Comparison of ENCODE assay signal across 25 cellular contexts in the genomic region with DNA sequence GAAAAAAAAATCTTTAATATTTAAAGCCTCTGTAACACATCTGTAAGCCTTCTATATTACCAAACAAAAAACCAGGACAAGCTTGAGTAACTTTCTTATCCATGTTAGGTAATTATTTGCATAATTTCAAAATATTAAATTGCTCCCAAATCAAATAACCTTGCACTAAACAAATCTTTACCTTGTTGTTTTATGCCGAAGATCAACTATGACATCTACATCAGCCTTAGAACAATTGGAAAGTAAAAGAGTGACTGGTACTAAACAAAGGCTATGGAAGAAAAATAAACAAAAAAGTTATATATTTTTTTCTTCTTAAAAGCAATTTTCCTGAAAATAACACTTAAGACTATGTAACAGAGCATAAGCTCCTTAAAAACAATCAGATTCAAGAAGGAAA.
"Had no signal": no experiment of that assay in that cellular context is flagged by ENCODE, and none has a peak within 500 bp of the region (broad histone marks: within the 10 kb centered on the region; RNA-seq: fewer than 3 reads in every experiment).

No MANE protein-coding gene starts in this region.

- H3K27me3 ChIP-seq: colonic mucosa, dorsolateral prefrontal cortex, esophagus muscularis mucosa, esophagus squamous epithelium, foreskin keratinocyte, gastrocnemius medialis, gastroesophageal sphincter, heart left ventricle, heart right ventricle had no signal

- H3K27ac ChIP-seq: colonic mucosa, coronary artery, dorsolateral prefrontal cortex, epithelial cell of prostate, esophagus muscularis mucosa, esophagus squamous epithelium, foreskin keratinocyte, gastrocnemius medialis, gastroesophageal sphincter, heart left ventricle, heart right ventricle had no signal

- H3K4me3 ChIP-seq: colonic mucosa, coronary artery, dorsolateral prefrontal cortex, esophagus muscularis mucosa, esophagus squamous epithelium, gastrocnemius medialis, gastroesophageal sphincter, heart left ventricle, heart right ventricle had no signal

- FAIRE-seq: endothelial cell of umbilical vein had no signal

- H3K36me3 ChIP-seq: colonic mucosa had no signal

- H3K4me1 ChIP-seq: colonic mucosa, esophagus muscularis mucosa, esophagus squamous epithelium, foreskin keratinocyte, gastrocnemius medialis, gastroesophageal sphincter, heart left ventricle, heart right ventricle had no signal

- ATAC-seq: effector memory CD8-positive, alpha-beta T cell; esophagus mucosa; foreskin keratinocyte; gastrocnemius medialis; gastroesophageal sphincter; heart left ventricle; heart right ventricle had no signal

- H3K9me3 ChIP-seq: colonic mucosa, esophagus muscularis mucosa, esophagus squamous epithelium, gastrocnemius medialis, gastroesophageal sphincter, heart left ventricle, heart right ventricle had no signal

- DNase-seq: colonic mucosa; cortex of kidney; dermis blood vessel endothelial cell; dorsolateral prefrontal cortex; effector CD4-positive, alpha-beta T cell; effector CD8-positive, alpha-beta T cell; effector memory CD4-positive, alpha-beta T cell; effector memory CD8-positive, alpha-beta T cell; endodermal cell; erythroblast; esophagus squamous epithelium; foreskin fibroblast; foreskin keratinocyte; foreskin melanocyte; gastrocnemius medialis; glutamatergic neuron; head of caudate nucleus; heart left ventricle; heart right ventricle had no signal
